18 cellular contexts compared by ENCODE assay signal in the genomic region with DNA sequence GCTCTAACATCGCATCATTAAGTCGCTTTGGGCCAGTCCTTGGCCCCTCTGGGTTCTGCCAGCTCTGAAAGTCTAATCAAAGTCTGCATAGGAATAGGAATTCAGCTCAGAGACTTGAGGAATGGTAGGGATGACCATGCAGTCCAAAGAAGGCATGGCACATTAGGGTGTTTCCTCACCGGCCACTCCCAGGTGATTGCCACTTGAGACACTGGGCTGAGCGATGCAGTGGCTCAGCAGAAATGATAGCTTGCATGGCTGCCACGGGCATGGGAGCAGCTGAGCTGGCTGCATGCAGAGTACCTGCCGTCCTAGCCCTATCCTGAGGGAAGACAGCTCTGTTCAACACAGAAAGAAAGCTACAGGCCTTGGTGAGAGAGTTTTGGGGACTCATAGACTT.
"Had no signal": no experiment of that assay in that cellular context is flagged by ENCODE, and none has a peak within 500 bp of the region (broad histone marks: within the 10 kb centered on the region; RNA-seq: fewer than 3 reads in every experiment).

No MANE protein-coding gene starts in this region.

- H3K4me1 ChIP-seq: colonic mucosa, pancreas, sigmoid colon, transverse colon had no signal

- H3K4me3 ChIP-seq: colonic mucosa, pancreas, sigmoid colon, skin epidermis, thoracic aorta, transverse colon had no signal

- H3K27me3 ChIP-seq: colonic mucosa, pancreas, sigmoid colon, transverse colon had no signal

- H3K36me3 ChIP-seq: colonic mucosa, pancreas, sigmoid colon, thoracic aorta, transverse colon had no signal

- H3K27ac ChIP-seq: colonic mucosa, pancreas, sigmoid colon, thoracic aorta, transverse colon had no signal

- ATAC-seq: natural killer cell; pancreas; stimulated activated naive B cell treated with anti-CD40 and anti-IgM and Interleukin-4, amounts not matched to agents 10 μg/mL and 1 μg/mL and 100 μg/mL, for 72 hours had no signal

- DNase-seq: caudate nucleus; colonic mucosa; dermis blood vessel endothelial cell; erythroblast; foreskin melanocyte; immature natural killer cell; natural killer cell; occipital lobe; pancreas; sigmoid colon; stimulated activated CD4-positive, alpha-beta T cell treated with anti-CD3 and anti-CD28 coated beads, Interleukin-2, amount 100 ng/mL, for 24 hours; stimulated activated CD4-positive, alpha-beta T cell treated with anti-CD3 and anti-CD28 coated beads, Interleukin-4, amount 100 ng/mL, for 4 hours; stimulated activated naive B cell treated with anti-CD40 and anti-IgM and Interleukin-4, amounts not matched to agents 10 μg/mL and 1 μg/mL and 100 μg/mL, for 72 hours; stimulated activated naive CD8-positive, alpha-beta T cell treated with anti-CD3 and anti-CD28 coated beads, Interleukin-15, amount 100 ng/mL, for 72 hours; substantia nigra; transverse colon had no signal

- H3K9me3 ChIP-seq: colonic mucosa, pancreas, sigmoid colon, thoracic aorta, transverse colon had no signal
